ENCODE assay signal across 11 cellular contexts in genomic region chr1:171286032-171286705, GRCh38.
A peak's percentile ranks its signal among the peaks of the same experiment; 100 is the strongest.
DNase-seq lines count a peak whose midpoint lies in the region; ATAC-seq, FAIRE-seq and TF ChIP-seq lines count a peak whose summit lies in the region.
"Had no signal": no experiment of that assay in that cellular context is flagged by ENCODE, and none has a peak within 500 bp of the region (broad histone marks: within the 10 kb centered on the region; RNA-seq: fewer than 3 reads in every experiment).

No MANE protein-coding gene starts in this region.

- H3K4me3 ChIP-seq in astrocyte of the spinal cord (ENCODE audit: low read depth, low read length) = no peak overlapping the region

- no peaks in the 10 kb centered on the region for H3K9me3 Mint-ChIP-seq in activated naive CD8-positive, alpha-beta T cell treated with anti-CD3 and anti-CD28 coated beads, Interleukin-2, amount 50 U/mL, for 24 hours
- no peaks in the 10 kb centered on the region for H3K9me3 Mint-ChIP-seq in activated naive CD4-positive, alpha-beta T cell treated with anti-CD3 and anti-CD28 coated beads, Interleukin-2, amount 10 ng/mL, durations not matched to agents 7 days and 5 days

- H3K27ac Mint-ChIP-seq in activated naive CD8-positive, alpha-beta T cell treated with anti-CD3 and anti-CD28 coated beads, Interleukin-2, amount 50 U/mL, for 24 hours = no peak overlapping the region
- H3K27ac Mint-ChIP-seq in activated naive CD4-positive, alpha-beta T cell treated with anti-CD3 and anti-CD28 coated beads, Interleukin-2, amount 10 ng/mL, durations not matched to agents 7 days and 5 days = no peak overlapping the region

- CTCF ChIA-PET in activated naive CD4-positive, alpha-beta T cell treated with anti-CD3 and anti-CD28 coated beads, Interleukin-2, amount 10 ng/mL, durations not matched to agents 7 days and 5 days (lab: Charles Lee) = no interaction called here

- no peaks in the 10 kb centered on the region for H3K36me3 Mint-ChIP-seq in activated naive CD8-positive, alpha-beta T cell treated with anti-CD3 and anti-CD28 coated beads, Interleukin-2, amount 50 U/mL, for 24 hours (ENCODE audit: low read depth)
- H3K36me3 Mint-ChIP-seq in activated naive CD4-positive, alpha-beta T cell treated with anti-CD3 and anti-CD28 coated beads, Interleukin-2, amount 10 ng/mL, durations not matched to agents 7 days and 5 days = no peaks in the 10 kb centered on the region

- peaks cover 3% of the 10 kb centered on the region for H3K4me1 Mint-ChIP-seq in activated naive CD8-positive, alpha-beta T cell treated with anti-CD3 and anti-CD28 coated beads, Interleukin-2, amount 50 U/mL, for 24 hours
- H3K4me1 Mint-ChIP-seq in activated naive CD4-positive, alpha-beta T cell treated with anti-CD3 and anti-CD28 coated beads, Interleukin-2, amount 10 ng/mL, durations not matched to agents 7 days and 5 days = no peaks in the 10 kb centered on the region

- no peak for FAIRE-seq in HTR-8/SVneo (lab: Jason Lieb, UNC)

- in situ Hi-C loops in astrocyte of the spinal cord (cut with HindIII; ENCODE audit: low sequenced_read_pairs) = no loop called here

- peak; percentile 32 for DNase-seq in AG08395 (ENCODE audit: low spot score)
- peak; percentile 4 for DNase-seq in HTR-8/SVneo (ENCODE audit: insufficient read length, low spot score)
- peak; percentile 21 for DNase-seq in astrocyte of the spinal cord (ENCODE audit: low read depth, low spot score)
- DNase-seq in COLO668 (lab: John Stamatoyannopoulos, UW; ENCODE audit: unreplicated experiment) = no peak
- DNase-seq in activated naive CD8-positive, alpha-beta T cell treated with anti-CD3 and anti-CD28 coated beads, Interleukin-2, amount 50 U/mL, for 24 hours = no peak
- DNase-seq in activated naive CD4-positive, alpha-beta T cell treated with anti-CD3 and anti-CD28 coated beads, Interleukin-2, amount 10 ng/mL, durations not matched to agents 7 days and 5 days = no peak
- no peak for DNase-seq in NCI-H2171 treated with DMSO at 0.1 percent for 48 hours (lab: John Stamatoyannopoulos, UW)
- DNase-seq: BE2C, NCI-H1105 treated with DMSO at 0.1 percent for 48 hours, nucleus accumbens had no signal

- TF ChIP-seq CTCF in astrocyte of the spinal cord (IDR thresholded peaks at IDR 0.05; ENCODE audit: low read depth, low read length) = no peak

- no peak overlapping the region for H3K4me3 Mint-ChIP-seq in activated naive CD8-positive, alpha-beta T cell treated with anti-CD3 and anti-CD28 coated beads, Interleukin-2, amount 50 U/mL, for 24 hours
- no peak overlapping the region for H3K4me3 Mint-ChIP-seq in activated naive CD4-positive, alpha-beta T cell treated with anti-CD3 and anti-CD28 coated beads, Interleukin-2, amount 10 ng/mL, durations not matched to agents 7 days and 5 days

- ATAC-seq in GM21390 (IDR thresholded peaks at IDR 0.05; ENCODE audit: unreplicated experiment) = peak; percentile 81
- no peak for ATAC-seq in activated naive CD8-positive, alpha-beta T cell treated with anti-CD3 and anti-CD28 coated beads, Interleukin-2, amount 50 U/mL, for 24 hours

- H3K27me3 Mint-ChIP-seq in activated naive CD8-positive, alpha-beta T cell treated with anti-CD3 and anti-CD28 coated beads, Interleukin-2, amount 50 U/mL, for 24 hours = peaks cover 11% of the 10 kb centered on the region
- H3K27me3 Mint-ChIP-seq in activated naive CD4-positive, alpha-beta T cell treated with anti-CD3 and anti-CD28 coated beads, Interleukin-2, amount 10 ng/mL, durations not matched to agents 7 days and 5 days = peaks cover 25% of the 10 kb centered on the region

Comparison
In these comparisons a context has a peak if more than half of its experiments do, and no peak if none do; other contexts are left out.
1. DNase-seq: peak in AG08395 (single experiment), HTR-8/SVneo (single experiment) and astrocyte of the spinal cord (single experiment); none in COLO668 (single experiment), activated naive CD8-positive, alpha-beta T cell treated with anti-CD3 and anti-CD28 coated beads, Interleukin-2, amount 50 U/mL, for 24 hours (single experiment), activated naive CD4-positive, alpha-beta T cell treated with anti-CD3 and anti-CD28 coated beads, Interleukin-2, amount 10 ng/mL, durations not matched to agents 7 days and 5 days (single experiment) and NCI-H2171 treated with DMSO at 0.1 percent for 48 hours (single experiment).